ENCODE assay signal across 28 cellular contexts in genomic region chr4:161160718-161161117, GRCh38.
"Had no signal": no experiment of that assay in that cellular context is flagged by ENCODE, and none has a peak within 500 bp of the region (broad histone marks: within the 10 kb centered on the region; RNA-seq: fewer than 3 reads in every experiment).

No MANE protein-coding gene starts in this region.

- H3K4me1 Mint-ChIP-seq: activated B cell treated with CpG ODN at 0.5 μM for 24 hours; activated CD4-positive, alpha-beta T cell treated with anti-CD3 and anti-CD28 coated beads, Interleukin-2, amount 10 ng/mL, durations not matched to agents 24 days and 14 days; activated CD8-positive, alpha-beta memory T cell treated with anti-CD3 and anti-CD28 coated beads, Interleukin-2, amount 10 ng/mL, durations not matched to agents 7 days and 5 days; activated naive CD4-positive, alpha-beta T cell treated with anti-CD3 and anti-CD28 coated beads, Interleukin-2, amount 50 U/mL, for 24 hours; activated naive CD8-positive, alpha-beta T cell treated with anti-CD3 and anti-CD28 coated beads for 36 hours; activated naive CD8-positive, alpha-beta T cell treated with anti-CD3 and anti-CD28 coated beads, Interleukin-2, amount 50 U/mL, for 24 hours had no signal

- H3K9me3 ChIP-seq: adrenal gland, body of pancreas, esophagus squamous epithelium, gastroesophageal sphincter, heart right ventricle had no signal

- DNase-seq: activated B cell treated with CpG ODN at 0.5 μM for 24 hours; activated CD4-positive, alpha-beta memory T cell treated with anti-CD3 and anti-CD28 coated beads for 36 hours; activated CD4-positive, alpha-beta T cell treated with anti-CD3 and anti-CD28 coated beads, Interleukin-2, amount 10 ng/mL, durations not matched to agents 24 days and 14 days; activated CD8-positive, alpha-beta memory T cell treated with anti-CD3 and anti-CD28 coated beads, Interleukin-2, amount 10 ng/mL, durations not matched to agents 7 days and 5 days; activated CD8-positive, alpha-beta memory T cell treated with anti-CD3 and anti-CD28 coated beads, Interleukin-2, amount 50 U/mL, for 4 hours; activated CD8-positive, alpha-beta T cell treated with anti-CD3 and anti-CD28 coated beads, Interleukin-2, amount 10 ng/mL, durations not matched to agents 7 days and 5 days; activated effector memory CD4-positive, alpha-beta T cell treated with anti-CD3 and anti-CD28 coated beads, Interleukin-2, amount 50 U/mL, for 16 hours; activated naive CD4-positive, alpha-beta T cell treated with anti-CD3 and anti-CD28 coated beads for 36 hours; activated naive CD8-positive, alpha-beta T cell treated with anti-CD3 and anti-CD28 coated beads for 36 hours; activated naive CD8-positive, alpha-beta T cell treated with anti-CD3 and anti-CD28 coated beads, Interleukin-2, amount 50 U/mL, for 24 hours; activated T-cell treated with anti-CD3 and anti-CD28 coated beads, Interleukin-2, amount 50 U/mL, for 1 hour; activated T-cell treated with anti-CD3 and anti-CD28 coated beads, Interleukin-2, amount 50 U/mL, for 48 hours; adrenal gland; amygdala; aorta; body of pancreas; caudate nucleus; effector CD8-positive, alpha-beta T cell; esophagus squamous epithelium; foreskin melanocyte; heart right ventricle; T-helper 2 cell had no signal

- H3K27me3 ChIP-seq: adrenal gland, body of pancreas, esophagus squamous epithelium, gastroesophageal sphincter, heart right ventricle had no signal

- H3K4me3 Mint-ChIP-seq: activated B cell treated with CpG ODN at 0.5 μM for 24 hours; activated CD4-positive, alpha-beta memory T cell treated with anti-CD3 and anti-CD28 coated beads for 36 hours; activated CD4-positive, alpha-beta T cell treated with anti-CD3 and anti-CD28 coated beads, Interleukin-2, amount 10 ng/mL, durations not matched to agents 24 days and 14 days; activated CD8-positive, alpha-beta memory T cell treated with anti-CD3 and anti-CD28 coated beads, Interleukin-2, amount 10 ng/mL, durations not matched to agents 7 days and 5 days; activated CD8-positive, alpha-beta T cell treated with anti-CD3 and anti-CD28 coated beads, Interleukin-2, amount 10 ng/mL, durations not matched to agents 7 days and 5 days; activated naive CD4-positive, alpha-beta T cell treated with anti-CD3 and anti-CD28 coated beads for 36 hours; activated naive CD4-positive, alpha-beta T cell treated with anti-CD3 and anti-CD28 coated beads, Interleukin-2, amount 50 U/mL, for 24 hours; activated naive CD8-positive, alpha-beta T cell treated with anti-CD3 and anti-CD28 coated beads for 36 hours; activated naive CD8-positive, alpha-beta T cell treated with anti-CD3 and anti-CD28 coated beads, Interleukin-2, amount 50 U/mL, for 24 hours; activated T-helper 1 cell treated with anti-CD3 and anti-CD28 coated beads, Interleukin-12 subunit alpha, Interleukin-12 subunit beta, Interleukin-2, Interleukin-4 antibody, amounts not matched to agents 30 ng/mL and 10 ng/mL and 1 ng/mL, durations not matched to agents 14 hours and 24 hours and 36 hours had no signal

- H3K4me1 ChIP-seq: adrenal gland, body of pancreas, esophagus squamous epithelium, gastroesophageal sphincter, heart right ventricle had no signal

- H3K27ac Mint-ChIP-seq: activated B cell treated with CpG ODN at 0.5 μM for 24 hours; activated CD4-positive, alpha-beta memory T cell treated with anti-CD3 and anti-CD28 coated beads for 36 hours; activated CD4-positive, alpha-beta T cell treated with anti-CD3 and anti-CD28 coated beads, Interleukin-2, amount 10 ng/mL, durations not matched to agents 24 days and 14 days; activated CD8-positive, alpha-beta memory T cell treated with anti-CD3 and anti-CD28 coated beads, Interleukin-2, amount 10 ng/mL, durations not matched to agents 7 days and 5 days; activated CD8-positive, alpha-beta T cell treated with anti-CD3 and anti-CD28 coated beads, Interleukin-2, amount 10 ng/mL, durations not matched to agents 7 days and 5 days; activated naive CD4-positive, alpha-beta T cell treated with anti-CD3 and anti-CD28 coated beads for 36 hours; activated naive CD4-positive, alpha-beta T cell treated with anti-CD3 and anti-CD28 coated beads, Interleukin-2, amount 50 U/mL, for 24 hours; activated naive CD8-positive, alpha-beta T cell treated with anti-CD3 and anti-CD28 coated beads for 36 hours; activated naive CD8-positive, alpha-beta T cell treated with anti-CD3 and anti-CD28 coated beads, Interleukin-2, amount 50 U/mL, for 24 hours; activated T-helper 1 cell treated with anti-CD3 and anti-CD28 coated beads, Interleukin-12 subunit alpha, Interleukin-12 subunit beta, Interleukin-2, Interleukin-4 antibody, amounts not matched to agents 30 ng/mL and 10 ng/mL and 1 ng/mL, durations not matched to agents 14 hours and 24 hours and 36 hours; activated T-helper 2 cell treated with anti-CD3 and anti-CD28 coated beads, Interferon-gamma antibody, Interleukin-2, Interleukin-4, amounts not matched to agents 10 μg/mL and 5 μg/mL and 100 μg/mL, durations not matched to agents 14 hours and 24 hours and 36 hours had no signal

- H3K27ac ChIP-seq: adrenal gland, body of pancreas, epithelial cell of prostate, esophagus squamous epithelium, gastroesophageal sphincter, heart right ventricle had no signal

- H3K36me3 ChIP-seq: adrenal gland, esophagus squamous epithelium, gastroesophageal sphincter, heart right ventricle had no signal

- H3K27me3 Mint-ChIP-seq: activated B cell treated with CpG ODN at 0.5 μM for 24 hours; activated CD4-positive, alpha-beta memory T cell treated with anti-CD3 and anti-CD28 coated beads for 36 hours; activated CD4-positive, alpha-beta T cell treated with anti-CD3 and anti-CD28 coated beads, Interleukin-2, amount 10 ng/mL, durations not matched to agents 24 days and 14 days; activated CD8-positive, alpha-beta memory T cell treated with anti-CD3 and anti-CD28 coated beads, Interleukin-2, amount 10 ng/mL, durations not matched to agents 7 days and 5 days; activated naive CD4-positive, alpha-beta T cell treated with anti-CD3 and anti-CD28 coated beads, Interleukin-2, amount 50 U/mL, for 24 hours; activated naive CD8-positive, alpha-beta T cell treated with anti-CD3 and anti-CD28 coated beads for 36 hours; activated naive CD8-positive, alpha-beta T cell treated with anti-CD3 and anti-CD28 coated beads, Interleukin-2, amount 50 U/mL, for 24 hours had no signal

- H3K36me3 Mint-ChIP-seq: activated CD4-positive, alpha-beta memory T cell treated with anti-CD3 and anti-CD28 coated beads for 36 hours; activated CD8-positive, alpha-beta memory T cell treated with anti-CD3 and anti-CD28 coated beads, Interleukin-2, amount 10 ng/mL, durations not matched to agents 7 days and 5 days; activated naive CD4-positive, alpha-beta T cell treated with anti-CD3 and anti-CD28 coated beads, Interleukin-2, amount 50 U/mL, for 24 hours; activated naive CD8-positive, alpha-beta T cell treated with anti-CD3 and anti-CD28 coated beads for 36 hours had no signal

- H3K4me3 ChIP-seq: adrenal gland, body of pancreas, esophagus squamous epithelium, gastroesophageal sphincter, heart right ventricle had no signal

- H3K9me3 Mint-ChIP-seq: activated CD4-positive, alpha-beta T cell treated with anti-CD3 and anti-CD28 coated beads, Interleukin-2, amount 10 ng/mL, durations not matched to agents 24 days and 14 days; activated naive CD4-positive, alpha-beta T cell treated with anti-CD3 and anti-CD28 coated beads, Interleukin-2, amount 50 U/mL, for 24 hours; activated naive CD8-positive, alpha-beta T cell treated with anti-CD3 and anti-CD28 coated beads, Interleukin-2, amount 50 U/mL, for 24 hours; activated T-helper 1 cell treated with anti-CD3 and anti-CD28 coated beads, Interleukin-12 subunit alpha, Interleukin-12 subunit beta, Interleukin-2, Interleukin-4 antibody, amounts not matched to agents 30 ng/mL and 10 ng/mL and 1 ng/mL, durations not matched to agents 14 hours and 24 hours and 36 hours had no signal

- ATAC-seq: activated CD4-positive, CD25-positive, alpha-beta regulatory T cell treated with anti-CD3 and anti-CD28 coated beads, Interleukin-2, amount 50 U/mL, for 24 hours; activated CD8-positive, alpha-beta memory T cell treated with anti-CD3 and anti-CD28 coated beads, Interleukin-2, amount 10 ng/mL, durations not matched to agents 7 days and 5 days; activated CD8-positive, alpha-beta T cell treated with anti-CD3 and anti-CD28 coated beads, Interleukin-2, amount 10 ng/mL, durations not matched to agents 7 days and 5 days; activated naive CD8-positive, alpha-beta T cell treated with anti-CD3 and anti-CD28 coated beads, Interleukin-2, amount 50 U/mL, for 24 hours; body of pancreas; gastroesophageal sphincter; heart right ventricle had no signal
